14 cellular contexts compared by ENCODE assay signal in genomic region chr9:23717505-23717904, GRCh38.
DNase-seq lines count a peak whose midpoint lies in the region; ATAC-seq and TF ChIP-seq lines count a peak whose summit lies in the region.
"Had no signal": no experiment of that assay in that cellular context is flagged by ENCODE, and none has a peak within 500 bp of the region (broad histone marks: within the 10 kb centered on the region; RNA-seq: fewer than 3 reads in every experiment).

No MANE protein-coding gene starts in this region.

- peak overlapping the region; percentile 8 for H3K4me3 Mint-ChIP-seq in glutamatergic neuron (ENCODE audit: unreplicated experiment)
- no peak overlapping the region for H3K4me3 Mint-ChIP-seq in activated CD4-positive, alpha-beta T cell treated with anti-CD3 and anti-CD28 coated beads for 36 hours
- H3K4me3 Mint-ChIP-seq: CD4-positive, CD25-positive, alpha-beta regulatory T cell; T-helper 1 cell treated with Interleukin-12 subunit alpha and Interleukin-12 subunit beta and Interleukin-4 antibody, amounts not matched to agents 30 μg/mL and 1 μg/mL, for 36 hours had no signal

- H3K9me3 Mint-ChIP-seq in glutamatergic neuron (ENCODE audit: unreplicated experiment): peaks cover 23% of the 10 kb centered on the region
- H3K9me3 Mint-ChIP-seq in activated CD4-positive, alpha-beta T cell treated with anti-CD3 and anti-CD28 coated beads for 36 hours (ENCODE audit: low read depth): peaks cover 2% of the 10 kb centered on the region
- H3K9me3 Mint-ChIP-seq: T-helper 1 cell treated with Interleukin-12 subunit alpha and Interleukin-12 subunit beta and Interleukin-4 antibody, amounts not matched to agents 30 μg/mL and 1 μg/mL, for 36 hours had no signal

- CTCF ChIA-PET in activated CD4-positive, alpha-beta T cell treated with anti-CD3 and anti-CD28 coated beads for 36 hours (lab: Charles Lee): no interaction called here

- H3K36me3 Mint-ChIP-seq in glutamatergic neuron (ENCODE audit: unreplicated experiment): no peaks in the 10 kb centered on the region
- H3K36me3 Mint-ChIP-seq in activated CD4-positive, alpha-beta T cell treated with anti-CD3 and anti-CD28 coated beads for 36 hours (ENCODE audit: low read depth): no peaks in the 10 kb centered on the region
- H3K36me3 Mint-ChIP-seq: CD4-positive, CD25-positive, alpha-beta regulatory T cell had no signal

- H3K4me1 Mint-ChIP-seq in glutamatergic neuron (ENCODE audit: low read depth, unreplicated experiment): peaks cover 21% of the 10 kb centered on the region
- no peaks in the 10 kb centered on the region for H3K4me1 Mint-ChIP-seq in activated CD4-positive, alpha-beta T cell treated with anti-CD3 and anti-CD28 coated beads for 36 hours
- H3K4me1 Mint-ChIP-seq: CD4-positive, CD25-positive, alpha-beta regulatory T cell had no signal

- DNase-seq in DMS79 (lab: John Stamatoyannopoulos, UW) (peak; percentile 29), NCI-H1417 treated with DMSO at 0.1 percent for 48 hours (lab: John Stamatoyannopoulos, UW) (peak; percentile 1), NCI-H69 (lab: John Stamatoyannopoulos, UW) (peak; percentile 91), glutamatergic neuron (no peak), GF-D8 (lab: John Stamatoyannopoulos, UW) (no peak), SIG-M5 (lab: John Stamatoyannopoulos, UW) (no peak)
- no peak for DNase-seq in activated CD4-positive, alpha-beta T cell treated with anti-CD3 and anti-CD28 coated beads for 36 hours
- DNase-seq: BE2C; CD4-positive, CD25-positive, alpha-beta regulatory T cell; IMR-90; NCI-H1436 treated with DMSO at 0.1 percent for 48 hours; NCI-H2107; NCI-H345 had no signal

- intact Hi-C loops in activated CD4-positive, alpha-beta T cell treated with anti-CD3 and anti-CD28 coated beads for 36 hours (cut with DNase I, micrococcal nuclease): no loop called here

- peaks cover 14% of the 10 kb centered on the region for H3K27me3 Mint-ChIP-seq in glutamatergic neuron (ENCODE audit: unreplicated experiment)
- H3K27me3 Mint-ChIP-seq in activated CD4-positive, alpha-beta T cell treated with anti-CD3 and anti-CD28 coated beads for 36 hours: no peaks in the 10 kb centered on the region
- H3K27me3 Mint-ChIP-seq: CD4-positive, CD25-positive, alpha-beta regulatory T cell had no signal

- TF ChIP-seq CTCF in glutamatergic neuron (IDR thresholded peaks at IDR 0.05; ENCODE audit: partially characterized antibody, unreplicated experiment): no peak

- H3K27ac Mint-ChIP-seq in glutamatergic neuron (ENCODE audit: unreplicated experiment): no peak overlapping the region
- H3K27ac Mint-ChIP-seq in activated CD4-positive, alpha-beta T cell treated with anti-CD3 and anti-CD28 coated beads for 36 hours: no peak overlapping the region
- H3K27ac Mint-ChIP-seq: CD4-positive, CD25-positive, alpha-beta regulatory T cell; T-helper 1 cell treated with Interleukin-12 subunit alpha and Interleukin-12 subunit beta and Interleukin-4 antibody, amounts not matched to agents 30 μg/mL and 1 μg/mL, for 36 hours had no signal

- POLR2A ChIA-PET in activated CD4-positive, alpha-beta T cell treated with anti-CD3 and anti-CD28 coated beads for 36 hours (lab: Charles Lee): no interaction called here

- ATAC-seq in activated CD4-positive, alpha-beta T cell treated with anti-CD3 and anti-CD28 coated beads for 36 hours: no peak

Comparison
In these comparisons a context has a peak if more than half of its experiments do, and no peak if none do; other contexts are left out.
1. DNase-seq: peak in DMS79 (single experiment), NCI-H1417 treated with DMSO at 0.1 percent for 48 hours (single experiment) and NCI-H69 (single experiment); none in glutamatergic neuron (single experiment), GF-D8 (single experiment), SIG-M5 (single experiment) and activated CD4-positive, alpha-beta T cell treated with anti-CD3 and anti-CD28 coated beads for 36 hours (single experiment).